ENCODE assay signal across 26 cellular contexts in genomic region chr2:100667801-100668200, GRCh38.
"Had no signal": no experiment of that assay in that cellular context is flagged by ENCODE, and none has a peak within 500 bp of the region (broad histone marks: within the 10 kb centered on the region; RNA-seq: fewer than 3 reads in every experiment).

No MANE protein-coding gene starts in this region.

- H3K36me3 Mint-ChIP-seq: activated CD8-positive, alpha-beta memory T cell treated with anti-CD3 and anti-CD28 coated beads, Interleukin-2, amount 10 ng/mL, durations not matched to agents 7 days and 5 days; activated naive CD8-positive, alpha-beta T cell had no signal

- H3K27me3 Mint-ChIP-seq: activated CD8-positive, alpha-beta memory T cell treated with anti-CD3 and anti-CD28 coated beads, Interleukin-2, amount 10 ng/mL, durations not matched to agents 7 days and 5 days; activated CD8-positive, alpha-beta T cell treated with anti-CD3 and anti-CD28 coated beads for 36 hours; activated naive CD8-positive, alpha-beta T cell had no signal

- H3K4me3 ChIP-seq: esophagus squamous epithelium, gastroesophageal sphincter had no signal

- H3K36me3 ChIP-seq: brain microvascular endothelial cell, esophagus squamous epithelium, gastroesophageal sphincter, WERI-Rb-1 had no signal

- H3K4me1 ChIP-seq: esophagus squamous epithelium, gastroesophageal sphincter had no signal

- H3K9me3 Mint-ChIP-seq: activated B cell treated with CpG ODN at 0.5 μM for 24 hours; activated CD8-positive, alpha-beta T cell treated with anti-CD3 and anti-CD28 coated beads for 36 hours; activated naive CD4-positive, alpha-beta T cell treated with anti-CD3 and anti-CD28 coated beads for 36 hours; activated T-cell treated with anti-CD3 and anti-CD28 coated beads, Interleukin-2, amount 50 U/mL, for 4 hours; activated T-helper 1 cell treated with anti-CD3 and anti-CD28 coated beads, Interleukin-12 subunit alpha, Interleukin-12 subunit beta, Interleukin-2, Interleukin-4 antibody, amounts not matched to agents 30 ng/mL and 10 ng/mL and 1 ng/mL, durations not matched to agents 14 hours and 24 hours and 36 hours; activated T-helper 2 cell treated with anti-CD3 and anti-CD28 coated beads, Interferon-gamma antibody, Interleukin-2, Interleukin-4, amounts not matched to agents 10 μg/mL and 5 μg/mL and 100 μg/mL, durations not matched to agents 14 hours and 24 hours and 36 hours had no signal

- ATAC-seq: activated CD4-positive, CD25-positive, alpha-beta regulatory T cell treated with anti-CD3 and anti-CD28 coated beads, Interleukin-2, amount 50 U/mL, for 24 hours; activated CD8-positive, alpha-beta memory T cell treated with anti-CD3 and anti-CD28 coated beads, Interleukin-2, amount 10 ng/mL, durations not matched to agents 7 days and 5 days; activated CD8-positive, alpha-beta T cell treated with anti-CD3 and anti-CD28 coated beads for 36 hours; activated T-cell treated with anti-CD3 and anti-CD28 coated beads, Interleukin-2, amount 50 U/mL, for 4 hours; gastroesophageal sphincter had no signal

- H3K4me1 Mint-ChIP-seq: activated B cell treated with CpG ODN at 0.5 μM for 24 hours; activated CD8-positive, alpha-beta memory T cell treated with anti-CD3 and anti-CD28 coated beads, Interleukin-2, amount 10 ng/mL, durations not matched to agents 7 days and 5 days had no signal

- H3K4me3 Mint-ChIP-seq: activated B cell treated with CpG ODN at 0.5 μM for 24 hours; activated CD8-positive, alpha-beta memory T cell treated with anti-CD3 and anti-CD28 coated beads, Interleukin-2, amount 10 ng/mL, durations not matched to agents 7 days and 5 days; activated CD8-positive, alpha-beta T cell treated with anti-CD3 and anti-CD28 coated beads for 36 hours; activated naive CD4-positive, alpha-beta T cell treated with anti-CD3 and anti-CD28 coated beads for 36 hours; activated naive CD8-positive, alpha-beta T cell; activated T-cell treated with anti-CD3 and anti-CD28 coated beads, Interleukin-2, amount 50 U/mL, for 4 hours; activated T-helper 1 cell treated with anti-CD3 and anti-CD28 coated beads, Interleukin-12 subunit alpha, Interleukin-12 subunit beta, Interleukin-2, Interleukin-4 antibody, amounts not matched to agents 30 ng/mL and 10 ng/mL and 1 ng/mL, durations not matched to agents 14 hours and 24 hours and 36 hours had no signal

- H3K27me3 ChIP-seq: brain microvascular endothelial cell, esophagus squamous epithelium, gastroesophageal sphincter had no signal

- H3K27ac ChIP-seq: brain microvascular endothelial cell, epithelial cell of prostate, esophagus squamous epithelium, gastroesophageal sphincter, WERI-Rb-1 had no signal

- H3K27ac Mint-ChIP-seq: activated B cell treated with CpG ODN at 0.5 μM for 24 hours; activated CD8-positive, alpha-beta memory T cell treated with anti-CD3 and anti-CD28 coated beads, Interleukin-2, amount 10 ng/mL, durations not matched to agents 7 days and 5 days; activated CD8-positive, alpha-beta T cell treated with anti-CD3 and anti-CD28 coated beads for 36 hours; activated naive CD4-positive, alpha-beta T cell treated with anti-CD3 and anti-CD28 coated beads for 36 hours; activated naive CD8-positive, alpha-beta T cell; activated T-helper 1 cell treated with anti-CD3 and anti-CD28 coated beads, Interleukin-12 subunit alpha, Interleukin-12 subunit beta, Interleukin-2, Interleukin-4 antibody, amounts not matched to agents 30 ng/mL and 10 ng/mL and 1 ng/mL, durations not matched to agents 14 hours and 24 hours and 36 hours; activated T-helper 2 cell treated with anti-CD3 and anti-CD28 coated beads, Interferon-gamma antibody, Interleukin-2, Interleukin-4, amounts not matched to agents 10 μg/mL and 5 μg/mL and 100 μg/mL, durations not matched to agents 14 hours and 24 hours and 36 hours had no signal

- DNase-seq: activated B cell treated with CpG ODN at 0.5 μM for 24 hours; activated CD4-positive, alpha-beta T cell treated with anti-CD3 and anti-CD28 coated beads for 48 hours; activated CD4-positive, alpha-beta T cell treated with anti-CD3 and anti-CD28 coated beads, Interleukin-2, amount 50 U/mL, for 1 hour; activated CD4-positive, alpha-beta T cell treated with anti-CD3 and anti-CD28 coated beads, Interleukin-2, amount 50 U/mL, for 48 hours; activated CD8-positive, alpha-beta memory T cell treated with anti-CD3 and anti-CD28 coated beads, Interleukin-2, amount 10 ng/mL, durations not matched to agents 7 days and 5 days; activated CD8-positive, alpha-beta memory T cell treated with anti-CD3 and anti-CD28 coated beads, Interleukin-2, amount 50 U/mL, for 4 hours; activated CD8-positive, alpha-beta T cell treated with anti-CD3 and anti-CD28 coated beads for 36 hours; activated effector memory CD4-positive, alpha-beta T cell treated with anti-CD3 and anti-CD28 coated beads, Interleukin-2, amount 50 U/mL, for 16 hours; activated naive CD4-positive, alpha-beta T cell treated with anti-CD3 and anti-CD28 coated beads for 36 hours; activated T-cell treated with anti-CD3 and anti-CD28 coated beads for 4 hours; activated T-cell treated with anti-CD3 and anti-CD28 coated beads, Interleukin-2, amount 50 U/mL, for 4 hours; amniotic stem cell; anterior cingulate cortex; brain microvascular endothelial cell; caudate nucleus; effector CD8-positive, alpha-beta T cell; esophagus squamous epithelium; foreskin melanocyte; T-helper 2 cell; WERI-Rb-1 had no signal

- H3K9me3 ChIP-seq: esophagus squamous epithelium, gastroesophageal sphincter had no signal
